In genomic region chr5:79959407-79959806, GRCh38 we compare ENCODE assay signal across 23 cellular contexts.
"Had no signal": no experiment of that assay in that cellular context is flagged by ENCODE, and none has a peak within 500 bp of the region (broad histone marks: within the 10 kb centered on the region; RNA-seq: fewer than 3 reads in every experiment).

No MANE protein-coding gene starts in this region.

- H3K4me3 ChIP-seq: coronary artery, gastroesophageal sphincter, left lung, lower lobe of right lung, right lobe of liver, tibial nerve had no signal

- DNase-seq: activated CD4-positive, alpha-beta memory T cell treated with anti-CD3 and anti-CD28 coated beads, Interleukin-2, amount 10 ng/mL, durations not matched to agents 7 days and 5 days; activated CD4-positive, alpha-beta T cell treated with anti-CD3 and anti-CD28 coated beads for 1 hour; activated CD4-positive, alpha-beta T cell treated with anti-CD3 and anti-CD28 coated beads, Interleukin-2, amount 10 ng/mL, durations not matched to agents 7 days and 5 days; activated CD8-positive, alpha-beta memory T cell treated with anti-CD3 and anti-CD28 coated beads, Interleukin-2, amount 50 U/mL, for 48 hours; activated gamma-delta T cell; activated naive CD4-positive, alpha-beta T cell treated with anti-CD3 and anti-CD28 coated beads, Interleukin-2, amount 50 U/mL, for 16 hours; activated T-cell treated with anti-CD3 and anti-CD28 coated beads, Interleukin-2, amount 50 U/mL, for 24 hours; amniotic stem cell; brain microvascular endothelial cell; effector memory CD8-positive, alpha-beta T cell; head of caudate nucleus; hippocampal formation; left lung; lower lobe of right lung; right lobe of liver; stimulated activated CD4-positive, alpha-beta T cell treated with anti-CD3 and anti-CD28 coated beads, Interleukin-2, amount 100 ng/mL, for 48 hours; stimulated activated naive CD4-positive, alpha-beta T cell treated with Interleukin-2 at 50 U/mL for 16 hours had no signal

- H3K27ac ChIP-seq: brain microvascular endothelial cell, coronary artery, gastroesophageal sphincter, left lung, lower lobe of right lung, right lobe of liver, tibial nerve had no signal

- H3K9me3 ChIP-seq: gastroesophageal sphincter, left lung, lower lobe of right lung, right lobe of liver, tibial nerve had no signal

- H3K36me3 ChIP-seq: brain microvascular endothelial cell, gastroesophageal sphincter, left lung, lower lobe of right lung, right lobe of liver, tibial nerve had no signal

- H3K4me1 ChIP-seq: gastroesophageal sphincter, left lung, lower lobe of right lung, right lobe of liver had no signal

- H3K27me3 ChIP-seq: brain microvascular endothelial cell, gastroesophageal sphincter, left lung, right lobe of liver, tibial nerve had no signal

- ATAC-seq: effector memory CD8-positive, alpha-beta T cell; gastroesophageal sphincter; left lung; lower lobe of right lung; right lobe of liver; WTC11 had no signal

- FAIRE-seq: astrocyte, endothelial cell of umbilical vein had no signal
